Comparison of ENCODE assay signal across 13 cellular contexts in genomic region chr22:23781533-23781932, GRCh38. TPM values are rescaled to one million over a fixed set of nuclear protein-coding genes. Genes with fewer than 3 reads are reported as not detected.
DNase-seq lines count a peak whose midpoint lies in the region; ATAC-seq and TF ChIP-seq lines count a peak whose summit lies in the region.
"Had no signal": no experiment of that assay in that cellular context is flagged by ENCODE, and none has a peak within 500 bp of the region (broad histone marks: within the 10 kb centered on the region; RNA-seq: fewer than 3 reads in every experiment).

No MANE protein-coding gene starts in this region.

- H3K36me3 ChIP-seq in HEK293 (ENCODE audit: control insufficient read depth in 2 of 2, insufficient read depth in 1 of 2, low read length in 2 of 2) (no peaks in the 10 kb centered on the region), WERI-Rb-1 (no peaks in the 10 kb centered on the region)

- DNase-seq in WERI-Rb-1 = no peak
- peak; percentile 62 to 84 for DNase-seq in foreskin keratinocyte
- DNase-seq in RPMI8226 = no peak
- no peak for DNase-seq in NCI-H510A treated with DMSO at 0.1 percent for 48 hours (lab: John Stamatoyannopoulos, UW)
- DNase-seq: activated effector memory CD4-positive, alpha-beta T cell treated with Interleukin-2 at 50 U/mL for 16 hours; dermis blood vessel endothelial cell; DND-41; KG1; mesendoderm had no signal

- H3K4me3 ChIP-seq in HEK293 (ENCODE audit: low read depth, low read length) (no peak overlapping the region), WERI-Rb-1 (ENCODE audit: low read depth, low read length) (no peak overlapping the region)

- no peak for TF ChIP-seq CTCF in HEK293 (tag by site-specific recombination; IDR thresholded peaks at IDR 0.05)
- no peak for TF ChIP-seq CTCF in WERI-Rb-1 (IDR thresholded peaks at IDR 0.05; ENCODE audit: low read depth, low read length)
- no peak for TF ChIP-seq CTCF in foreskin keratinocyte (conservative IDR thresholded peaks at IDR 0.05)

- H3K27me3 ChIP-seq in WERI-Rb-1 (ENCODE audit: insufficient read depth, low read depth, severe bottlenecking) (no peaks in the 10 kb centered on the region), foreskin keratinocyte (no peaks in the 10 kb centered on the region)

- no peaks in the 10 kb centered on the region for H3K9me3 ChIP-seq in HEK293 (ENCODE audit: control insufficient read depth, insufficient read depth, low read depth, low read length)
- no peaks in the 10 kb centered on the region for H3K9me3 ChIP-seq in WERI-Rb-1 (ENCODE audit: severe bottlenecking)

- CTCF ChIA-PET in HEK293 (lab: Yijun Ruan, JAX) = interaction anchor here (1.6 kb wide), 1 partner anchor 8 kb away, joined by 4 read pairs; no protein-coding TSS in a partner anchor

- ATAC-seq in foreskin keratinocyte (peak; percentile 95), GM18861 (IDR thresholded peaks at IDR 0.05; ENCODE audit: unreplicated experiment) (no peak)

- POLR2A ChIA-PET in HEK293 (lab: Yijun Ruan, JAX) = interaction anchor here (0.7 kb wide), 1 partner anchor 113 kb away, joined by 3 read pairs; the partner anchor contains the start of gene MIF

- no peaks in the 10 kb centered on the region; the same call in 1 of the 2 replicates for H3K4me1 ChIP-seq in HEK293 (ENCODE audit: control insufficient read depth, insufficient read depth, low read length)
- no peaks in the 10 kb centered on the region for H3K4me1 ChIP-seq in foreskin keratinocyte

- no peak overlapping the region for H3K27ac ChIP-seq in HEK293 (ENCODE audit: extremely low read depth, low read depth, low read length)
- peak overlapping the region; percentile 31; the same call in 1 of the 2 replicates for H3K27ac ChIP-seq in WERI-Rb-1
- no peak overlapping the region for H3K27ac ChIP-seq in foreskin keratinocyte
- H3K27ac ChIP-seq in temporal lobe (ENCODE audit: low read depth, low read length) = peak overlapping the region; percentile 32

TF ChIP-seq in HEK293, 187 proteins besides CTCF, POLR2A, EP300 and RAD21 (continues in another document):
- TF ChIP-seq ZNF692 (tag by site-specific recombination; IDR thresholded peaks at IDR 0.05) = peak; percentile 77
- no peak for TF ChIP-seq ZNF37A (tag by site-specific recombination; IDR thresholded peaks at IDR 0.05)
- 0 out of 2 replicates have a peak, but pooled peaks have one; percentile 23 for TF ChIP-seq ZFP69B (tag by site-specific recombination; IDR thresholded peaks at IDR 0.05)
- TF ChIP-seq ZNF513 (tag by site-specific recombination; IDR thresholded peaks at IDR 0.05) = no peak
- TF ChIP-seq, protein P1, sequence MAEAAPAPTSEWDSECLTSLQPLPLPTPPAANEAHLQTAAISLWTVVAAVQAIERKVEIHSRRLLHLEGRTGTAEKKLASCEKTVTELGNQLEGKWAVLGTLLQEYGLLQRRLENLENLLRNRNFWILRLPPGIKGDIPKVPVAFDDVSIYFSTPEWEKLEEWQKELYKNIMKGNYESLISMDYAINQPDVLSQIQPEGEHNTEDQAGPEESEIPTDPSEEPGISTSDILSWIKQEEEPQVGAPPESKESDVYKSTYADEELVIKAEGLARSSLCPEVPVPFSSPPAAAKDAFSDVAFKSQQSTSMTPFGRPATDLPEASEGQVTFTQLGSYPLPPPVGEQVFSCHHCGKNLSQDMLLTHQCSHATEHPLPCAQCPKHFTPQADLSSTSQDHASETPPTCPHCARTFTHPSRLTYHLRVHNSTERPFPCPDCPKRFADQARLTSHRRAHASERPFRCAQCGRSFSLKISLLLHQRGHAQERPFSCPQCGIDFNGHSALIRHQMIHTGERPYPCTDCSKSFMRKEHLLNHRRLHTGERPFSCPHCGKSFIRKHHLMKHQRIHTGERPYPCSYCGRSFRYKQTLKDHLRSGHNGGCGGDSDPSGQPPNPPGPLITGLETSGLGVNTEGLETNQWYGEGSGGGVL (tag by site-specific recombination; IDR thresholded peaks at IDR 0.05) = peak; percentile 71
- peak; percentile 24 for TF ChIP-seq ZNF585B (tag by site-specific recombination; IDR thresholded peaks at IDR 0.05)
- 0 out of 2 replicates have a peak, but pooled peaks have one; percentile 23 for TF ChIP-seq SP7 (tag by site-specific recombination; IDR thresholded peaks at IDR 0.05)
- TF ChIP-seq ZBTB20 (tag by site-specific recombination; IDR thresholded peaks at IDR 0.05) = peak; percentile 43; the same call in 1 of the 2 replicates
- TF ChIP-seq ZNF350 (tag by site-specific recombination; IDR thresholded peaks at IDR 0.05) = no peak
- 0 out of 2 replicates have a peak, but pooled peaks have one; percentile 14 for TF ChIP-seq GLIS1 (tag by site-specific recombination; IDR thresholded peaks at IDR 0.05)
- TF ChIP-seq ZNF184 (tag by site-specific recombination; IDR thresholded peaks at IDR 0.05) = no peak
- peak; percentile 58 for TF ChIP-seq ZBTB17 (tag by site-specific recombination; IDR thresholded peaks at IDR 0.05)
- TF ChIP-seq SP2 (tag by site-specific recombination; IDR thresholded peaks at IDR 0.05) = peak; percentile 17; the same call in 1 of the 2 replicates
- TF ChIP-seq, protein P2, sequence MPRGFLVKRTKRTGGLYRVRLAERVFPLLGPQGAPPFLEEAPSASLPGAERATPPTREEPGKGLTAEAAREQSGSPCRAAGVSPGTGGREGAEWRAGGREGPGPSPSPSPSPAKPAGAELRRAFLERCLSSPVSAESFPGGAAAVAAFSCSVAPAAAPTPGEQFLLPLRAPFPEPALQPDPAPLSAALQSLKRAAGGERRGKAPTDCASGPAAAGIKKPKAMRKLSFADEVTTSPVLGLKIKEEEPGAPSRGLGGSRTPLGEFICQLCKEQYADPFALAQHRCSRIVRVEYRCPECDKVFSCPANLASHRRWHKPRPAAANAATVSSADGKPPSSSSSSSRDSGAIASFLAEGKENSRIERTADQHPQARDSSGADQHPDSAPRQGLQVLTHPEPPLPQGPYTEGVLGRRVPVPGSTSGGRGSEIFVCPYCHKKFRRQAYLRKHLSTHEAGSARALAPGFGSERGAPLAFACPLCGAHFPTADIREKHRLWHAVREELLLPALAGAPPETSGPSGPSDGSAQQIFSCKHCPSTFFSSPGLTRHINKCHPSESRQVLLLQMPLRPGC (tag by site-specific recombination; IDR thresholded peaks at IDR 0.05) = no peak
- peak; percentile 64 for TF ChIP-seq KLF1 (tag by site-specific recombination; IDR thresholded peaks at IDR 0.05)
- no peak for TF ChIP-seq ZNF148 (tag by site-specific recombination; IDR thresholded peaks at IDR 0.05; ENCODE audit: borderline replicate concordance)
- 0 out of 2 replicates have a peak, but pooled peaks have one; percentile 22 for TF ChIP-seq FEZF1 (tag by site-specific recombination; IDR thresholded peaks at IDR 0.05)
- TF ChIP-seq ZFHX2 (tag by site-specific recombination; conservative IDR thresholded peaks at IDR 0.05) = 0 out of 2 replicates have a peak, but pooled peaks have one; percentile 9

RNA-seq across cellular contexts. Expression of gene SMARCB1, which starts 5.2 kb away (rescaled TPM):
- 96.9 and 99.4 TPM in 2 replicates for total RNA-seq in foreskin keratinocyte
- 113 and 121 TPM in 2 replicates for polyA plus RNA-seq in foreskin keratinocyte
- 30.0 TPM for total RNA-seq in temporal lobe

RNA-seq across cellular contexts. Expression of gene MMP11, which starts 8.9 kb away (rescaled TPM):
- 0.25 and 0.58 TPM in 2 replicates for total RNA-seq in foreskin keratinocyte
- 0.21 and 0.31 TPM in 2 replicates for polyA plus RNA-seq in foreskin keratinocyte
- 12.8 TPM for total RNA-seq in temporal lobe

RNA-seq across cellular contexts. Expression of gene CHCHD10, which starts 13.8 kb away (rescaled TPM):
- 29.9 and 71.2 TPM in 2 replicates for total RNA-seq in foreskin keratinocyte
- 75.0 and 101 TPM in 2 replicates for polyA plus RNA-seq in foreskin keratinocyte
- 5.4 TPM for total RNA-seq in temporal lobe

RNA-seq across cellular contexts. Expression of gene C22orf15, which starts 18.7 kb away (rescaled TPM):
- 0.35 and 0.92 TPM in 2 replicates for total RNA-seq in foreskin keratinocyte
- 0.51 and 0.92 TPM in 2 replicates for polyA plus RNA-seq in foreskin keratinocyte
- 0.25 TPM for total RNA-seq in temporal lobe
- total RNA-seq: dermis blood vessel endothelial cell had no signal

RNA-seq across cellular contexts. Expression of gene VPREB3, which starts 27.3 kb away (rescaled TPM):
- total RNA-seq in foreskin keratinocyte = not detected in 2 replicates
- not detected in 2 replicates for polyA plus RNA-seq in foreskin keratinocyte
- total RNA-seq in temporal lobe = not detected
- total RNA-seq: dermis blood vessel endothelial cell, urinary bladder had no signal
- polyA plus RNA-seq: urinary bladder had no signal

Comparison
In these comparisons a context has a peak if more than half of its experiments do, and no peak if none do; other contexts are left out.
1. H3K27ac ChIP-seq: peak in WERI-Rb-1 (single experiment) and temporal lobe (single experiment); none in HEK293 (single experiment) and foreskin keratinocyte (single experiment).
2. DNase-seq: peak in foreskin keratinocyte (2 of 2); none in WERI-Rb-1 (single experiment), RPMI8226 (single experiment) and NCI-H510A treated with DMSO at 0.1 percent for 48 hours (single experiment).